Comparison of ENCODE assay signal across 10 cellular contexts in the genomic region with DNA sequence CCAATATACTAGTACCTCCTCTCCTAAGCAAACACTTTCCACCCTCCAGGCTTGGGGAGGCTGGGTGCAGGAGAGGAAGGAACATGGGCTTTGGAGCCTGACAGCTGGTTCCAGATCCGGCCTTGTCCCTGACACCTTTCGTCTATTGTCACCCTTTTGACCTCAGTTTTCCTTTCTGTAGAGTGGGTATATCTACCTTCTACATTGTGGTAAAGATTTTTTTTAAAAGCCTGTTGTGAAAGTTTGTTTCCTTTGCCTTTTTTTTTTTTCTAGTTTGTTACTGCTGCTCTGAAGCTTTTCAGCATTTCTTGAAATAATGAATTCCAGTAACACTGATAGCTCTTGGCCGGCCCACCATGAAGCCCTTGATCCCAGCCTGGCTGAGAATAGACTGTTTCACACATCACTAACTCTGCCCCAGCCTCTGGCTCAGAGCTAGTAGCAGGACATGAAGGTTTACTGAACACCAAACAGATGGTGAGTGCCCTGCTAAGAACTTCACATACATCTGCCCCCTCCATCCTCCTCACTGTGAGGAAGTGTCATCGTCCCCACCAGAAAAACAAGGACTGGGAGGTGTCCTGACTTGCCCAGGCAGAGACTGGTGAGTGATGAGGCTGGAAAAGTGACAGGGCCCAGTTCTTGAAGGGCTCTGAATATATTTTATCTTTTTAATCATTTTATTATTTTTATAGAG. TPM values are rescaled to one million over a fixed set of nuclear protein-coding genes. Genes with fewer than 3 reads are reported as not detected.
DNase-seq lines count a peak whose midpoint lies in the region; ATAC-seq and TF ChIP-seq lines count a peak whose summit lies in the region.
"Had no signal": no experiment of that assay in that cellular context is flagged by ENCODE, and none has a peak within 500 bp of the region (broad histone marks: within the 10 kb centered on the region; RNA-seq: fewer than 3 reads in every experiment).

No MANE protein-coding gene starts in this region.

- H3F3A ChIP-seq in Loucy (ENCODE audit: low read depth): no peaks in the 10 kb centered on the region

- peaks cover 18% of the 10 kb centered on the region for H3K4me1 ChIP-seq in Loucy (ENCODE audit: insufficient read depth, low read length, poor library complexity, severe bottlenecking)
- H3K4me1 ChIP-seq in ascending aorta: no peaks in the 10 kb centered on the region

- peak; percentile 46 for DNase-seq in EH (ENCODE audit: low read depth)
- DNase-seq in activated T-helper 1 cell treated with anti-CD3 and anti-CD28 coated beads, Interleukin-12 subunit alpha, Interleukin-12 subunit beta, Interleukin-2, Interleukin-4 antibody, amounts not matched to agents 30 ng/mL and 10 ng/mL and 1 ng/mL, durations not matched to agents 14 hours and 24 hours and 36 hours (ENCODE audit: low spot score): no peak
- no peak for DNase-seq in natural killer cell
- DNase-seq in amygdala (lab: John Stamatoyannopoulos, UW): no peak
- no peak for DNase-seq in AML-193 (lab: John Stamatoyannopoulos, UW)
- no peak for DNase-seq in ascending aorta (ENCODE audit: low spot score in 2 of 2)
- DNase-seq in stimulated activated CD4-positive, alpha-beta T cell treated with anti-CD3 and anti-CD28 coated beads, Interleukin-15, amount 100 ng/mL, for 24 hours: no peak
- DNase-seq: dorsolateral prefrontal cortex, midbrain had no signal

- H3K4me3 ChIP-seq in Loucy (ENCODE audit: low read length, poor library complexity, severe bottlenecking): no peak overlapping the region
- no peak overlapping the region for H3K4me3 ChIP-seq in ascending aorta
- H3K4me3 ChIP-seq: dorsolateral prefrontal cortex had no signal

- no peaks in the 10 kb centered on the region for H4K20me1 ChIP-seq in Loucy (ENCODE audit: insufficient read depth, low read length, poor library complexity, severe bottlenecking)

- H3K36me3 ChIP-seq in Loucy (ENCODE audit: insufficient read depth, low read length): no peaks in the 10 kb centered on the region
- H3K36me3 ChIP-seq in ascending aorta: no peaks in the 10 kb centered on the region

- peaks cover 50% of the 10 kb centered on the region for H3K4me1 Mint-ChIP-seq in activated T-helper 1 cell treated with anti-CD3 and anti-CD28 coated beads, Interleukin-12 subunit alpha, Interleukin-12 subunit beta, Interleukin-2, Interleukin-4 antibody, amounts not matched to agents 30 ng/mL and 10 ng/mL and 1 ng/mL, durations not matched to agents 14 hours and 24 hours and 36 hours (ENCODE audit: low read depth)
- peaks cover 19 to 33% of the 10 kb centered on the region in 2 donors for H3K4me1 Mint-ChIP-seq in natural killer cell

- H3K27me3 ChIP-seq in Loucy (ENCODE audit: insufficient read depth, low read length, poor library complexity, severe bottlenecking): no peaks in the 10 kb centered on the region
- H3K27me3 ChIP-seq in ascending aorta: no peaks in the 10 kb centered on the region
- H3K27me3 ChIP-seq: dorsolateral prefrontal cortex had no signal

- intact Hi-C loops in activated T-helper 1 cell treated with anti-CD3 and anti-CD28 coated beads, Interleukin-12 subunit alpha, Interleukin-12 subunit beta, Interleukin-2, Interleukin-4 antibody, amounts not matched to agents 30 ng/mL and 10 ng/mL and 1 ng/mL, durations not matched to agents 14 hours and 24 hours and 36 hours (cut with micrococcal nuclease): loop anchor here (5.0 kb wide), 1 partner anchor 45 kb away; no protein-coding TSS in a partner anchor
- intact Hi-C loops in natural killer cell (cut with micrococcal nuclease): no loop called here
- intact Hi-C loops in ascending aorta (cut with DNase I): loop anchor here (5.0 kb wide), 1 partner anchor 40 kb away; no protein-coding TSS in a partner anchor

- no peaks in the 10 kb centered on the region for H3K9me2 ChIP-seq in Loucy (replicated peaks; ENCODE audit: low read depth, low read length)

- no peaks in the 10 kb centered on the region for H3K27me3 Mint-ChIP-seq in activated T-helper 1 cell treated with anti-CD3 and anti-CD28 coated beads, Interleukin-12 subunit alpha, Interleukin-12 subunit beta, Interleukin-2, Interleukin-4 antibody, amounts not matched to agents 30 ng/mL and 10 ng/mL and 1 ng/mL, durations not matched to agents 14 hours and 24 hours and 36 hours (ENCODE audit: insufficient read depth)
- peaks cover 0 to 5% of the 10 kb centered on the region in 2 donors for H3K27me3 Mint-ChIP-seq in natural killer cell (ENCODE audit: low read depth in 2 of 2)

- H3K9ac ChIP-seq in Loucy (ENCODE audit: low read depth, low read length, poor library complexity, severe bottlenecking): peak overlapping the region; percentile 54

- no peaks in the 10 kb centered on the region for H3K79me2 ChIP-seq in Loucy (ENCODE audit: insufficient read depth, low read length)

- H3K27ac ChIP-seq in ascending aorta: peak overlapping the region in 1 of 2 donors; percentile 5

- H3K9me3 ChIP-seq in Loucy (ENCODE audit: insufficient read depth, low read depth, low read length): no peaks in the 10 kb centered on the region
- H3K9me3 ChIP-seq in ascending aorta: no peaks in the 10 kb centered on the region

- peak in 1 of 3 donors; percentile 9 for ATAC-seq in natural killer cell

- no peak for TF ChIP-seq CTCF in Loucy (conservative IDR thresholded peaks at IDR 0.05; ENCODE audit: low read length)
- TF ChIP-seq CTCF in natural killer cell (IDR thresholded peaks at IDR 0.05): no peak
- TF ChIP-seq CTCF in ascending aorta (IDR thresholded peaks at IDR 0.05): no peak

- H3K9me3 Mint-ChIP-seq in activated T-helper 1 cell treated with anti-CD3 and anti-CD28 coated beads, Interleukin-12 subunit alpha, Interleukin-12 subunit beta, Interleukin-2, Interleukin-4 antibody, amounts not matched to agents 30 ng/mL and 10 ng/mL and 1 ng/mL, durations not matched to agents 14 hours and 24 hours and 36 hours: no peaks in the 10 kb centered on the region
- no peaks in the 10 kb centered on the region for H3K9me3 Mint-ChIP-seq in natural killer cell

- H3K27ac Mint-ChIP-seq in activated T-helper 1 cell treated with anti-CD3 and anti-CD28 coated beads, Interleukin-12 subunit alpha, Interleukin-12 subunit beta, Interleukin-2, Interleukin-4 antibody, amounts not matched to agents 30 ng/mL and 10 ng/mL and 1 ng/mL, durations not matched to agents 14 hours and 24 hours and 36 hours: peak overlapping the region; percentile 93
- peak overlapping the region in 1 of 2 donors; percentile 33 for H3K27ac Mint-ChIP-seq in natural killer cell

- H2AFZ ChIP-seq in Loucy (ENCODE audit: low read length): no peak overlapping the region

- peak overlapping the region; percentile 45 for H3K4me3 Mint-ChIP-seq in activated T-helper 1 cell treated with anti-CD3 and anti-CD28 coated beads, Interleukin-12 subunit alpha, Interleukin-12 subunit beta, Interleukin-2, Interleukin-4 antibody, amounts not matched to agents 30 ng/mL and 10 ng/mL and 1 ng/mL, durations not matched to agents 14 hours and 24 hours and 36 hours
- H3K4me3 Mint-ChIP-seq in natural killer cell: peak overlapping the region; percentile 4

- no peaks in the 10 kb centered on the region for H3K36me3 Mint-ChIP-seq in activated T-helper 1 cell treated with anti-CD3 and anti-CD28 coated beads, Interleukin-12 subunit alpha, Interleukin-12 subunit beta, Interleukin-2, Interleukin-4 antibody, amounts not matched to agents 30 ng/mL and 10 ng/mL and 1 ng/mL, durations not matched to agents 14 hours and 24 hours and 36 hours (ENCODE audit: low read depth)
- H3K36me3 Mint-ChIP-seq in natural killer cell: no peaks in the 10 kb centered on the region

- peak overlapping the region; percentile 37 for H3K4me2 ChIP-seq in Loucy (ENCODE audit: low read depth, low read length, poor library complexity, severe bottlenecking)

RNA-seq across cellular contexts. Expression of a gene that starts 33.1 kb away (rescaled TPM):
- 20.8 and 22.9 TPM in 2 replicates for total RNA-seq in activated T-helper 1 cell treated with anti-CD3 and anti-CD28 coated beads, Interleukin-12 subunit alpha, Interleukin-12 subunit beta, Interleukin-2, Interleukin-4 antibody, amounts not matched to agents 30 ng/mL and 10 ng/mL and 1 ng/mL, durations not matched to agents 14 hours and 24 hours and 36 hours
- total RNA-seq in natural killer cell (1 to 10 TPM in 2 of 3 donors, under 1 TPM in 1; 0.29 to 6.5 (median 2.4) TPM), ascending aorta (1,094 TPM)

Comparison
In these comparisons a context has a peak if more than half of its experiments do, and no peak if none do; other contexts are left out.
1. RNA of a gene that starts 33.1 kb away (total RNA-seq): 1,094 TPM in ascending aorta (single experiment); 20.8 to 22.9 TPM in activated T-helper 1 cell treated with anti-CD3 and anti-CD28 coated beads, Interleukin-12 subunit alpha, Interleukin-12 subunit beta, Interleukin-2, Interleukin-4 antibody, amounts not matched to agents 30 ng/mL and 10 ng/mL and 1 ng/mL, durations not matched to agents 14 hours and 24 hours and 36 hours and 0.29 to 6.5 TPM in natural killer cell; every median in the first group is over 10 times any median in the second.